24 cellular contexts compared by ENCODE assay signal in genomic region chr20:36264426-36265246, GRCh38.
"Had no signal": no experiment of that assay in that cellular context is flagged by ENCODE, and none has a peak within 500 bp of the region (broad histone marks: within the 10 kb centered on the region; RNA-seq: fewer than 3 reads in every experiment).

No MANE protein-coding gene starts in this region.

- H3K27me3 ChIP-seq: brain microvascular endothelial cell had no signal

- H3K4me3 ChIP-seq: SJCRH30 had no signal

- H3K36me3 ChIP-seq: brain microvascular endothelial cell, SJCRH30 had no signal

- DNase-seq: activated CD4-positive, alpha-beta memory T cell treated with anti-CD3 and anti-CD28 coated beads for 36 hours; activated CD4-positive, alpha-beta T cell treated with anti-CD3 and anti-CD28 coated beads, Interleukin-2, amount 10 ng/mL, durations not matched to agents 7 days and 5 days; activated CD4-positive, CD25-positive, alpha-beta regulatory T cell; activated CD8-positive, alpha-beta memory T cell treated with anti-CD3 and anti-CD28 coated beads for 24 hours; activated effector memory CD4-positive, alpha-beta T cell treated with Interleukin-2 at 50 U/mL for 16 hours; activated naive CD4-positive, alpha-beta T cell treated with anti-CD3 and anti-CD28 coated beads for 36 hours; amygdala; brain microvascular endothelial cell; caudate nucleus; NCI-H1092; NCI-H1417; NCI-H1930; NCI-H2107; NCI-H345; NCI-H510A; NCI-H526 treated with DMSO at 0.1 percent for 48 hours; NCI-H82; Right ventricle myocardium superior; RPMI8226; SJCRH30; SK-N-SH; T-helper 1 cell had no signal

- H3K27ac ChIP-seq: brain microvascular endothelial cell, KMS-11, SJCRH30, VCaP had no signal

- H3K9me3 ChIP-seq: SJCRH30, SK-N-SH had no signal
